ENCODE assay signal across 1 cellular context in the genomic region with DNA sequence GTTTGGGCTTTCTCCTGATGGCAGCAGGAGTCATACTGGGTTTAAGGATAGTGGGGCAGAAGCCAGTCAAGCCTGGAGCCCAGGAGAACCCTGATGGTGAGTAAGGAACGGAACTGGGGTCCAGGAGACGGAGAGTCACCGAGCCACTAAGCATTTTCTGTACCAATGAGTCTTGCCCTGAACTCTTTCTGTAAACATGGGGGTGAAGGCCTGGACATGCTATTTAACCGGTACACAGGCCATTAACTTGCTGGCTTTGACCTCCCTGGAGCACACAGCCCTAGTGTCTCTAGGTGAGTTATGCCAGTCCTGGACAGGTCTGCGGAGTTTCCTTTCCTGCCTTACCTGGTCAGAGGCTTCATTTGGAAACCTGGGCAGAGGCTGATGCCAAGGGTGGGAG.
TF ChIP-seq lines count a peak whose summit lies in the region.

No MANE protein-coding gene starts in this region.

TF ChIP-seq in HepG2, 621 proteins besides CTCF, POLR2A, EP300 and RAD21:
- 0 out of 2 replicates have a peak, but pooled peaks have one; percentile 25 for TF ChIP-seq FOXA3 (CRISPR knock-in tag; IDR thresholded peaks at IDR 0.05)
- peak; percentile 98 for TF ChIP-seq ZNF205 (CRISPR knock-in tag; IDR thresholded peaks at IDR 0.05)
- TF ChIP-seq ZNF44 (CRISPR knock-in tag; IDR thresholded peaks at IDR 0.05) = no peak
- no peak for TF ChIP-seq FOXA1 (IDR thresholded peaks at IDR 0.05)
- TF ChIP-seq FOXA1 (CRISPR knock-in tag; IDR thresholded peaks at IDR 0.05) = 0 out of 2 replicates have a peak, but pooled peaks have one; percentile 6
- no peak for TF ChIP-seq MTF1 (CRISPR knock-in tag; IDR thresholded peaks at IDR 0.05)
- no peak for TF ChIP-seq ZNF160 (CRISPR knock-in tag; IDR thresholded peaks at IDR 0.05)
- TF ChIP-seq YEATS4 (CRISPR knock-in tag; IDR thresholded peaks at IDR 0.05; ENCODE audit: borderline replicate concordance) = no peak
- TF ChIP-seq PHF8 (CRISPR knock-in tag; IDR thresholded peaks at IDR 0.05) = no peak
- no peak for TF ChIP-seq ZNF468 (CRISPR knock-in tag; IDR thresholded peaks at IDR 0.05)
- no peak for TF ChIP-seq MLX (CRISPR knock-in tag; IDR thresholded peaks at IDR 0.05)
- TF ChIP-seq NCOA1 (CRISPR knock-in tag; IDR thresholded peaks at IDR 0.05) = no peak
- no peak for TF ChIP-seq KDM3A (CRISPR knock-in tag; IDR thresholded peaks at IDR 0.05; ENCODE audit: low read depth)
TF ChIP-seq in HepG2: peak in this region for 3.
